ENCODE assay signal across 10 cellular contexts in genomic region chr10:79349766-79350406, GRCh38. TPM values are rescaled to one million over a fixed set of nuclear protein-coding genes. Genes with fewer than 3 reads are reported as not detected.
A peak's percentile ranks its signal among the peaks of the same experiment; 100 is the strongest.
DNase-seq lines count a peak whose midpoint lies in the region; ATAC-seq and TF ChIP-seq lines count a peak whose summit lies in the region.
"Had no signal": no experiment of that assay in that cellular context is flagged by ENCODE, and none has a peak within 500 bp of the region (broad histone marks: within the 10 kb centered on the region; RNA-seq: fewer than 3 reads in every experiment).

No MANE protein-coding gene starts in this region.

- H3K36me3 ChIP-seq in right atrium auricular region (peaks cover 58% of the 10 kb centered on the region), heart left ventricle (peaks cover 0 to 62% (median 57%) of the 10 kb centered on the region in 9 donors), thyroid gland (peaks cover 42 to 45% of the 10 kb centered on the region in 2 donors)

- no peaks in the 10 kb centered on the region for H3K27me3 Mint-ChIP-seq in activated CD8-positive, alpha-beta T cell treated with anti-CD3 and anti-CD28 coated beads, Interleukin-2, amount 10 ng/mL, durations not matched to agents 7 days and 5 days (ENCODE audit: low read depth)

- no peak overlapping the region for H3K4me3 ChIP-seq in right atrium auricular region
- H3K4me3 ChIP-seq in heart left ventricle, result no peak overlapping the region
- no peak overlapping the region for H3K4me3 ChIP-seq in thyroid gland (replicated peaks in 1 of 3)

- no peak for TF ChIP-seq POLR2A in heart left ventricle (IDR thresholded peaks at IDR 0.05)
- no peak for TF ChIP-seq POLR2A in thyroid gland (IDR thresholded peaks at IDR 0.05)

- CTCF ChIA-PET in activated CD8-positive, alpha-beta T cell treated with anti-CD3 and anti-CD28 coated beads, Interleukin-2, amount 10 ng/mL, durations not matched to agents 7 days and 5 days (lab: Charles Lee), result interaction anchor here (0.6 to 2.5 kb wide), 2 partner anchors 19 to 33 kb away, joined by 3 to 10 read pairs; no protein-coding TSS in a partner anchor

- H3K9me3 ChIP-seq in right atrium auricular region (no peaks in the 10 kb centered on the region), heart left ventricle (no peaks in the 10 kb centered on the region), thyroid gland (no peaks in the 10 kb centered on the region)

- intact Hi-C loops in heart left ventricle (cut with DNase I), result loop anchor here in 1 of 10 donors (5.0 kb wide), 1 partner anchor 128 kb away; no protein-coding TSS in a partner anchor
- intact Hi-C loops in thyroid gland (cut with DNase I), result no loop called here

- TF ChIP-seq CTCF in right atrium auricular region (IDR thresholded peaks at IDR 0.05), result no peak
- no peak for TF ChIP-seq CTCF in heart left ventricle (IDR thresholded peaks at IDR 0.05)
- no peak for TF ChIP-seq CTCF in thyroid gland (IDR thresholded peaks at IDR 0.05)

- DNase-seq in right atrium auricular region (ENCODE audit: low spot score) (peak; percentile 48), heart left ventricle (no peak), kidney tubule cell (ENCODE audit: low spot score) (peak; percentile 83), thyroid gland (peak; percentile 65 to 66)
- DNase-seq in activated CD8-positive, alpha-beta T cell treated with anti-CD3 and anti-CD28 coated beads, Interleukin-2, amount 10 ng/mL, durations not matched to agents 7 days and 5 days, result no peak
- DNase-seq: hippocampal formation, NCI-H510A treated with DMSO at 0.1 percent for 48 hours had no signal

- H3K27ac Mint-ChIP-seq in activated CD8-positive, alpha-beta T cell treated with anti-CD3 and anti-CD28 coated beads, Interleukin-2, amount 10 ng/mL, durations not matched to agents 7 days and 5 days, result peak overlapping the region; percentile 92

- no peaks in the 10 kb centered on the region for H3K9me3 Mint-ChIP-seq in activated CD8-positive, alpha-beta T cell treated with anti-CD3 and anti-CD28 coated beads, Interleukin-2, amount 10 ng/mL, durations not matched to agents 7 days and 5 days (ENCODE audit: insufficient read depth)

- POLR2A ChIA-PET in activated CD8-positive, alpha-beta T cell treated with anti-CD3 and anti-CD28 coated beads, Interleukin-2, amount 10 ng/mL, durations not matched to agents 7 days and 5 days (lab: Charles Lee), result interaction anchor here (1.2 to 13.3 kb wide), 4 partner anchors 9 to 105 kb away, joined by 3 to 162 read pairs (median 14); no protein-coding TSS in a partner anchor

- H3K4me1 ChIP-seq in right atrium auricular region (peaks cover 0 to 34% of the 10 kb centered on the region in 2 donors), heart left ventricle (peaks cover 0 to 74% (median 23%) of the 10 kb centered on the region in 12 donors), thyroid gland (peaks cover 19 to 21% of the 10 kb centered on the region in 2 donors)

- ATAC-seq in heart left ventricle, result no peak
- no peak for ATAC-seq in activated CD8-positive, alpha-beta T cell treated with anti-CD3 and anti-CD28 coated beads, Interleukin-2, amount 10 ng/mL, durations not matched to agents 7 days and 5 days
- ATAC-seq in GM21825 (IDR thresholded peaks at IDR 0.05; ENCODE audit: unreplicated experiment), result no peak
- no peak for ATAC-seq in HG03045 (IDR thresholded peaks at IDR 0.05; ENCODE audit: unreplicated experiment)
- ATAC-seq in GM21528 (IDR thresholded peaks at IDR 0.05; ENCODE audit: low FRiP score, unreplicated experiment), result no peak

- H3K4me3 Mint-ChIP-seq in activated CD8-positive, alpha-beta T cell treated with anti-CD3 and anti-CD28 coated beads, Interleukin-2, amount 10 ng/mL, durations not matched to agents 7 days and 5 days, result peak overlapping the region; percentile 86

- H3K27me3 ChIP-seq in right atrium auricular region (no peaks in the 10 kb centered on the region), heart left ventricle (no peaks in the 10 kb centered on the region), thyroid gland (no peaks in the 10 kb centered on the region)

- H3K27ac ChIP-seq in right atrium auricular region (peak overlapping the region in 1 of 2 donors; percentile 94), heart left ventricle (peak overlapping the region in 1 of 12 donors; percentile 87), thyroid gland (no peak overlapping the region)

- peaks cover 61% of the 10 kb centered on the region for H3K36me3 Mint-ChIP-seq in activated CD8-positive, alpha-beta T cell treated with anti-CD3 and anti-CD28 coated beads, Interleukin-2, amount 10 ng/mL, durations not matched to agents 7 days and 5 days (ENCODE audit: low read depth)

- WGBS in heart left ventricle, 4 donors, result 59 to 82% (median 68%) methylated on average over 6 of the region's 6 CpGs
- WGBS in thyroid gland, 2 donors, result 60 to 68% methylated on average over 6 of the region's 6 CpGs

- H3K4me1 Mint-ChIP-seq in activated CD8-positive, alpha-beta T cell treated with anti-CD3 and anti-CD28 coated beads, Interleukin-2, amount 10 ng/mL, durations not matched to agents 7 days and 5 days (ENCODE audit: low read depth), result peaks cover 81% of the 10 kb centered on the region

RNA-seq across cellular contexts. Expression of gene PPIF, which starts 2.6 kb away (rescaled TPM):
- total RNA-seq in right atrium auricular region (10 to 100 TPM; 63.0 to 87.6 TPM), heart left ventricle (100 to 1,000 TPM in 8 of 9 donors, 10 to 100 TPM in 1; 86.3 to 180 (median 128) TPM), thyroid gland (10 to 100 TPM; 31.4 to 70.1 (median 52.3) TPM)
- 100 to 1,000 TPM in 1 of 2 donors, 10 to 100 TPM in 1; 82.8 to 193 TPM for polyA plus RNA-seq in heart left ventricle
- 10 to 100 TPM; 74.7 to 77.7 TPM for total RNA-seq in activated CD8-positive, alpha-beta T cell treated with anti-CD3 and anti-CD28 coated beads, Interleukin-2, amount 10 ng/mL, durations not matched to agents 7 days and 5 days

Comparison
In these comparisons a context has a peak if more than half of its experiments do, and no peak if none do; other contexts are left out.
1. DNase-seq: peak in right atrium auricular region (single experiment), kidney tubule cell (single experiment) and thyroid gland (2 of 2); none in heart left ventricle (0 of 5) and activated CD8-positive, alpha-beta T cell treated with anti-CD3 and anti-CD28 coated beads, Interleukin-2, amount 10 ng/mL, durations not matched to agents 7 days and 5 days (single experiment).